Comparison of ENCODE assay signal across 10 cellular contexts in the genomic region with DNA sequence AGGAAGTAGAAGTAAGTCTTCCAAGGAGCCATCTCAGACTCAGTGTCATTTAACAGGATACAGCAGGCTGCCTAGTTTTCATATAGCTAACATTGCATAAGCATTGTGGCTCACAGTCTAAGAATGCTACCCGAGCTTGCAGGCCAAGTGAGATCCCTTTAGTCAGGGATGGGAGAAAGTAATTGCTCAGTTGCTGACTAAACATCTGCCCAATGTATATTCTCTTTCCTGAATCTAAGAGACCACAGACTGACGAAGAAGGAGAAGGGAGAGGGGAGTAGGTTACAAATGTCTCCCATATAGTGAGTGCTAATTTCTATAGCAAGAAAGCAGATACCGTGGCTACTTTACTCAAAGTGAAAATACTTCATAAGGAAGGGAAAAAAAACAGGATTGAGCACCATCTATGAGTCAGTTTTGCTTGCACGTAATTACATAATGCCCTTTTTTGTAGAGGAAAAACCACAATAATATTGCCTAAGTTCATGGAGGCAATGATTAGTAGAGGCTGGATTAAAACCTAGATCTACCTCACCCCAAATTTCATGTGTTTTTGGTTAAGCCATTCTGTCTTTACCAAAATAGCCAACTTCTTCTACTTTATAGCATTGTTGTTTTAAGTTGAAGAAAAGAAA.
DNase-seq lines count a peak whose midpoint lies in the region; ATAC-seq and TF ChIP-seq lines count a peak whose summit lies in the region.
"Had no signal": no experiment of that assay in that cellular context is flagged by ENCODE, and none has a peak within 500 bp of the region (broad histone marks: within the 10 kb centered on the region; RNA-seq: fewer than 3 reads in every experiment).

No MANE protein-coding gene starts in this region.

- H3K9me3 Mint-ChIP-seq in activated T-helper 17 cell treated with anti-CD3 and anti-CD28 coated beads, Interleukin-2, amount 50 U/mL, for 72 hours = peaks cover 10% of the 10 kb centered on the region

- H3K27ac Mint-ChIP-seq in activated T-helper 17 cell treated with anti-CD3 and anti-CD28 coated beads, Interleukin-2, amount 50 U/mL, for 72 hours = peak overlapping the region; percentile 70

- WGBS in ovary, 3 donors = 66 to 86% (median 74%) methylated on average over 4 of the region's 4 CpGs

- H3K36me3 ChIP-seq in ovary = no peaks in the 10 kb centered on the region
- H3K36me3 ChIP-seq: uterus had no signal

- intact Hi-C loops in ovary (cut with DNase I) = no loop called here

- H3K9me3 ChIP-seq in ovary = no peaks in the 10 kb centered on the region
- H3K9me3 ChIP-seq: uterus had no signal

- DNase-seq in stimulated activated CD4-positive, alpha-beta T cell treated with anti-CD3 and anti-CD28 coated beads, Interleukin-4, amount 100 ng/mL, for 24 hours = peak; percentile 20
- DNase-seq in stimulated activated CD4-positive, alpha-beta T cell treated with anti-CD3 and anti-CD28 coated beads, Interleukin-4, amount 100 ng/mL, for 1 hour = no peak
- DNase-seq in iris pigment epithelial cell (ENCODE audit: low read depth) (peak; percentile 99), NCI-H748 (lab: John Stamatoyannopoulos, UW; ENCODE audit: unreplicated experiment) (no peak), ovary (no peak), NCI-H146 (lab: John Stamatoyannopoulos, UW) (no peak), HuH-7 (ENCODE audit: low spot score) (no peak)
- DNase-seq: NCI-H2227 treated with DMSO at 0.1 percent for 48 hours had no signal

- TF ChIP-seq EP300 in ovary (IDR thresholded peaks at IDR 0.05) = no peak

- H3K4me3 Mint-ChIP-seq in activated T-helper 17 cell treated with anti-CD3 and anti-CD28 coated beads, Interleukin-2, amount 50 U/mL, for 72 hours = peak overlapping the region; percentile 16

- no peaks in the 10 kb centered on the region for H3K27me3 ChIP-seq in ovary
- H3K27me3 ChIP-seq: uterus had no signal

- no peak overlapping the region for H3K27ac ChIP-seq in ovary
- H3K27ac ChIP-seq: uterus had no signal

- H3K27me3 Mint-ChIP-seq in activated T-helper 17 cell treated with anti-CD3 and anti-CD28 coated beads, Interleukin-2, amount 50 U/mL, for 72 hours = no peaks in the 10 kb centered on the region

- no peak for TF ChIP-seq POLR2A in ovary (IDR thresholded peaks at IDR 0.05)

- peaks cover 27% of the 10 kb centered on the region for H3K4me1 Mint-ChIP-seq in activated T-helper 17 cell treated with anti-CD3 and anti-CD28 coated beads, Interleukin-2, amount 50 U/mL, for 72 hours

- peak; percentile 96 for ATAC-seq in activated T-helper 17 cell treated with anti-CD3 and anti-CD28 coated beads, Interleukin-2, amount 50 U/mL, for 72 hours (replicated peaks)

- H3K4me1 ChIP-seq in ovary (ENCODE audit: insufficient read depth) = no peaks in the 10 kb centered on the region

- TF ChIP-seq CTCF in ovary (IDR thresholded peaks at IDR 0.05) = no peak

- H3K4me3 ChIP-seq in ovary = no peak overlapping the region
- H3K4me3 ChIP-seq: uterus had no signal

- H3K36me3 Mint-ChIP-seq in activated T-helper 17 cell treated with anti-CD3 and anti-CD28 coated beads, Interleukin-2, amount 50 U/mL, for 72 hours (ENCODE audit: low read depth) = no peaks in the 10 kb centered on the region

Comparison
In these comparisons a context has a peak if more than half of its experiments do, and no peak if none do; other contexts are left out.
1. DNase-seq: peak in stimulated activated CD4-positive, alpha-beta T cell treated with anti-CD3 and anti-CD28 coated beads, Interleukin-4, amount 100 ng/mL, for 24 hours (single experiment) and iris pigment epithelial cell (single experiment); none in stimulated activated CD4-positive, alpha-beta T cell treated with anti-CD3 and anti-CD28 coated beads, Interleukin-4, amount 100 ng/mL, for 1 hour (single experiment), NCI-H748 (single experiment), ovary (0 of 5), NCI-H146 (single experiment) and HuH-7 (single experiment).